29 cellular contexts compared by ENCODE assay signal in genomic region chr1:91325456-91325855, GRCh38.
"Had no signal": no experiment of that assay in that cellular context is flagged by ENCODE, and none has a peak within 500 bp of the region (broad histone marks: within the 10 kb centered on the region; RNA-seq: fewer than 3 reads in every experiment).

No MANE protein-coding gene starts in this region.

- FAIRE-seq: small intestine, urothelium cell line had no signal

- ATAC-seq: naive thymus-derived CD8-positive, alpha-beta T cell; psoas muscle; right cardiac atrium; right lobe of liver; stimulated activated effector memory CD8-positive, alpha-beta T cell treated with anti-CD3 and anti-CD28 coated beads, Interleukin-12 subunit alpha, Interleukin-12 subunit beta, amount 100 ng/mL, for 72 hours; stimulated activated naive B cell treated with anti-CD40 and anti-IgM and Interleukin-4, amounts not matched to agents 10 μg/mL and 1 μg/mL and 100 μg/mL, for 72 hours; stimulated activated naive CD8-positive, alpha-beta T cell treated with anti-CD3 and anti-CD28 coated beads, Interleukin-15, amount 100 ng/mL, for 72 hours had no signal

- H3K4me2 ChIP-seq: neural progenitor cell had no signal

- H3K4me1 ChIP-seq: neural progenitor cell, parathyroid adenoma, psoas muscle, right lobe of liver, sigmoid colon, suprapubic skin, testis, tibial artery, transverse colon, upper lobe of left lung, vagina had no signal

- H3K27ac ChIP-seq: neural progenitor cell, ovary, parathyroid adenoma, psoas muscle, right lobe of liver, sigmoid colon, suprapubic skin, testis, tibial artery, transverse colon, upper lobe of left lung, vagina had no signal

- H3K4me3 Mint-ChIP-seq: naive thymus-derived CD8-positive, alpha-beta T cell; nephron; neural progenitor cell; stimulated activated effector memory CD8-positive, alpha-beta T cell treated with anti-CD3 and anti-CD28 coated beads, Interleukin-12 subunit alpha, Interleukin-12 subunit beta, amount 100 ng/mL, for 72 hours; stimulated activated naive B cell treated with anti-CD40 and anti-IgM and Interleukin-4, amounts not matched to agents 10 μg/mL and 1 μg/mL and 100 μg/mL, for 72 hours; stimulated activated naive CD8-positive, alpha-beta T cell treated with anti-CD3 and anti-CD28 coated beads, Interleukin-15, amount 100 ng/mL, for 72 hours had no signal

- DNase-seq: naive thymus-derived CD8-positive, alpha-beta T cell; occipital lobe; ovary; posterior cingulate gyrus; psoas muscle; right cardiac atrium; right lobe of liver; sigmoid colon; small intestine; stimulated activated CD4-positive, alpha-beta T cell treated with anti-CD3 and anti-CD28 coated beads, Interleukin-15, amount 100 ng/mL, for 24 hours; stimulated activated CD4-positive, alpha-beta T cell treated with anti-CD3 and anti-CD28 coated beads, Interleukin-2, amount 100 ng/mL, for 24 hours; stimulated activated CD4-positive, alpha-beta T cell treated with anti-CD3 and anti-CD28 coated beads, Interleukin-2, amount 100 ng/mL, for 48 hours; stimulated activated CD4-positive, alpha-beta T cell treated with anti-CD3 and anti-CD28 coated beads, Interleukin-4, amount 100 ng/mL, for 24 hours; stimulated activated naive B cell treated with anti-CD40 and anti-IgM and Interleukin-4, amounts not matched to agents 10 μg/mL and 1 μg/mL and 100 μg/mL, for 72 hours; stimulated activated naive CD4-positive, alpha-beta T cell treated with Interleukin-2 at 50 U/mL for 16 hours; stimulated activated naive CD8-positive, alpha-beta T cell treated with anti-CD3 and anti-CD28 coated beads, Interleukin-15, amount 100 ng/mL, for 72 hours; substantia nigra; testis; tibial artery; transverse colon; upper lobe of left lung had no signal

- H3K27me3 Mint-ChIP-seq: progenitor cell of endocrine pancreas had no signal

- H2AFZ ChIP-seq: neural progenitor cell, parathyroid adenoma had no signal

- H3K27me3 ChIP-seq: neural progenitor cell, ovary, right lobe of liver, sigmoid colon, suprapubic skin, testis, tibial artery, transverse colon, upper lobe of left lung, vagina had no signal

- H3K9me3 Mint-ChIP-seq: stimulated activated effector memory CD8-positive, alpha-beta T cell treated with anti-CD3 and anti-CD28 coated beads, Interleukin-12 subunit alpha, Interleukin-12 subunit beta, amount 100 ng/mL, for 72 hours had no signal

- H3K27ac Mint-ChIP-seq: naive thymus-derived CD8-positive, alpha-beta T cell; nephron; neural progenitor cell; progenitor cell of endocrine pancreas; stimulated activated effector memory CD8-positive, alpha-beta T cell treated with anti-CD3 and anti-CD28 coated beads, Interleukin-12 subunit alpha, Interleukin-12 subunit beta, amount 100 ng/mL, for 72 hours; stimulated activated naive B cell treated with anti-CD40 and anti-IgM and Interleukin-4, amounts not matched to agents 10 μg/mL and 1 μg/mL and 100 μg/mL, for 72 hours; stimulated activated naive CD8-positive, alpha-beta T cell treated with anti-CD3 and anti-CD28 coated beads, Interleukin-15, amount 100 ng/mL, for 72 hours had no signal

- H3K9ac ChIP-seq: neural progenitor cell, parathyroid adenoma had no signal

- H3K79me2 ChIP-seq: parathyroid adenoma had no signal

- H3K36me3 Mint-ChIP-seq: stimulated activated effector memory CD8-positive, alpha-beta T cell treated with anti-CD3 and anti-CD28 coated beads, Interleukin-12 subunit alpha, Interleukin-12 subunit beta, amount 100 ng/mL, for 72 hours; stimulated activated naive B cell treated with anti-CD40 and anti-IgM and Interleukin-4, amounts not matched to agents 10 μg/mL and 1 μg/mL and 100 μg/mL, for 72 hours had no signal

- H3K4me1 Mint-ChIP-seq: naive thymus-derived CD8-positive, alpha-beta T cell; nephron; neural progenitor cell; stimulated activated effector memory CD8-positive, alpha-beta T cell treated with anti-CD3 and anti-CD28 coated beads, Interleukin-12 subunit alpha, Interleukin-12 subunit beta, amount 100 ng/mL, for 72 hours; stimulated activated naive B cell treated with anti-CD40 and anti-IgM and Interleukin-4, amounts not matched to agents 10 μg/mL and 1 μg/mL and 100 μg/mL, for 72 hours; stimulated activated naive CD8-positive, alpha-beta T cell treated with anti-CD3 and anti-CD28 coated beads, Interleukin-15, amount 100 ng/mL, for 72 hours had no signal

- H3K4me3 ChIP-seq: neural progenitor cell, ovary, psoas muscle, right lobe of liver, sigmoid colon, suprapubic skin, testis, tibial artery, transverse colon, upper lobe of left lung, vagina had no signal

- H3K9me3 ChIP-seq: ovary, psoas muscle, right lobe of liver, sigmoid colon, suprapubic skin, testis, tibial artery, transverse colon, upper lobe of left lung, vagina had no signal

- H3K36me3 ChIP-seq: neural progenitor cell, ovary, right lobe of liver, sigmoid colon, suprapubic skin, tibial artery, transverse colon, upper lobe of left lung, vagina had no signal
